Comparison of ENCODE assay signal across 27 cellular contexts in genomic region chr16:11003141-11003540, GRCh38.
"Had no signal": no experiment of that assay in that cellular context is flagged by ENCODE, and none has a peak within 500 bp of the region (broad histone marks: within the 10 kb centered on the region; RNA-seq: fewer than 3 reads in every experiment).

No MANE protein-coding gene starts in this region.

- H3K36me3 ChIP-seq: neural progenitor cell, ovary, right atrium auricular region, uterus had no signal

- H3K27me3 Mint-ChIP-seq: naive B cell, progenitor cell of endocrine pancreas, type B pancreatic cell had no signal

- H3K36me3 Mint-ChIP-seq: natural killer cell had no signal

- H3K27me3 ChIP-seq: heart left ventricle, left lung, neural progenitor cell, ovary, right atrium auricular region, right lobe of liver, tibial nerve, uterus had no signal

- H3K4me3 ChIP-seq: heart left ventricle, left lung, lower lobe of right lung, neural progenitor cell, ovary, right atrium auricular region, right lobe of liver, smooth muscle cell, tibial nerve, uterus had no signal

- H3K27ac ChIP-seq: heart left ventricle, left lung, lower lobe of right lung, neural progenitor cell, ovary, right atrium auricular region, right lobe of liver, tibial nerve, uterus had no signal

- H3K4me1 Mint-ChIP-seq: immature natural killer cell, natural killer cell had no signal

- H3K9me3 ChIP-seq: heart left ventricle, left lung, lower lobe of right lung, ovary, right atrium auricular region, right lobe of liver, tibial nerve, uterus had no signal

- H3K9me3 Mint-ChIP-seq: immature natural killer cell, mesothelial cell of epicardium, naive B cell, natural killer cell, nephron progenitor cell, neural progenitor cell, type B pancreatic cell had no signal

- H2AFZ ChIP-seq: neural progenitor cell had no signal

- H3K4me3 Mint-ChIP-seq: immature natural killer cell, mesothelial cell of epicardium, natural killer cell, nephron progenitor cell, neural progenitor cell, type B pancreatic cell had no signal

- ATAC-seq: heart left ventricle, left colon, left lung, lower lobe of right lung, natural killer cell, right lobe of liver had no signal

- H3K27ac Mint-ChIP-seq: mesothelial cell of epicardium, natural killer cell, nephron progenitor cell, neural progenitor cell, progenitor cell of endocrine pancreas, type B pancreatic cell had no signal

- H3K9ac ChIP-seq: neural progenitor cell had no signal

- H3K4me1 ChIP-seq: left lung, lower lobe of right lung, right atrium auricular region, tibial nerve, uterus had no signal

- H3K4me2 ChIP-seq: neural progenitor cell, smooth muscle cell had no signal

- DNase-seq: heart left ventricle; hypothalamus; immature natural killer cell; kidney; left colon; left lung; lower lobe of right lung; mammary epithelial cell; mesendoderm; naive B cell; natural killer cell; nephron progenitor cell; ovary; right lobe of liver; stimulated activated CD4-positive, alpha-beta T cell treated with anti-CD3 and anti-CD28 coated beads, Interleukin-1b, Interleukin-23, amount 100 ng/mL, for 48 hours; stimulated activated CD4-positive, alpha-beta T cell treated with anti-CD3 and anti-CD28 coated beads, Interleukin-2, amount 100 ng/mL, for 48 hours; stimulated activated CD4-positive, alpha-beta T cell treated with anti-CD3 and anti-CD28 coated beads, Interleukin-4, amount 100 ng/mL, for 4 hours; stimulated activated CD8-positive, alpha-beta memory T cell treated with anti-CD3 and anti-CD28 coated beads, Interleukin-4, amount 100 ng/mL, for 48 hours; stimulated activated naive CD4-positive, alpha-beta T cell treated with Interleukin-2 at 50 U/mL for 16 hours; uterus had no signal
